Comparison of ENCODE assay signal across 8 cellular contexts in the genomic region with DNA sequence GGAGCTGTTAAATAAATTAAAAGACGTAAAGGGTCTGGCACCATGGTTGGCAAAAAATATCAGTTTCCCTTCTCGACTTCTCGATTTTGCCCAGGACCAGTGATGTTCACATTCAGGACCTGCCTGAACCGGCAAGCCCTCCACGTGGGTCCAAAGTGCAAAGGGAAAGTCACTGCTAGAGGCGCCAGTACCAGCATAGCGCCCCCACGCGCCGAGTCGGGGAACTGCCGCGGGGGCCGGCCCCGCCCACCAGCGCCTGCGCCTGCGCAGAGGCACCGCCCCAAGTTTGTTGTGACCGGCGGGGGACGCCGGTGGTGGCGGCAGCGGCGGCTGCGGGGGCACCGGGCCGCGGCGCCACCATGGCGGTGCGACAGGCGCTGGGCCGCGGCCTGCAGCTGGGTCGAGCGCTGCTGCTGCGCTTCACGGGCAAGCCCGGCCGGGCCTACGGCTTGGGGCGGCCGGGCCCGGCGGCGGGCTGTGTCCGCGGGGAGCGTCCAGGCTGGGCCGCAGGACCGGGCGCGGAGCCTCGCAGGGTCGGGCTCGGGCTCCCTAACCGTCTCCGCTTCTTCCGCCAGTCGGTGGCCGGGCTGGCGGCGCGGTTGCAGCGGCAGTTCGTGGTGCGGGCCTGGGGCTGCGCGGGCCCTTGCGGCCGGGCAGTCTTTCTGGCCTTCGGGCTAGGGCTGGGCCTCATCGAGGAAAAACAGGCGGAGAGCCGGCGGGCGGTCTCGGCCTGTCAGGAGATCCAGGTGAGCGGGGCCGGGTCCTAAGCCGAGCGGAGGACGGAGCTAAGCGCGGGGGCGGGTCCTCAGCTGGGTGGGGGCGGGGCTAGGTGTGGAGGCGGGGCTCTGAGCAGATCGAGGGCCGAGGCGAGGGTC. TPM values are rescaled to one million over a fixed set of nuclear protein-coding genes. Genes with fewer than 3 reads are reported as not detected.
DNase-seq lines count a peak whose midpoint lies in the region; ATAC-seq and TF ChIP-seq lines count a peak whose summit lies in the region.

Gene PINK1 (plus strand): TSS at position 269 of the 875 bp plus-strand sequence. CDS start 91 bp downstream, at position 360.

- peak; percentile 91 for TF ChIP-seq CTCF in AG04450 (IDR thresholded peaks at IDR 0.05; ENCODE audit: low read depth, low read length)
- peak; percentile 97 for TF ChIP-seq CTCF in OCI-LY1 (IDR thresholded peaks at IDR 0.05; ENCODE audit: low read length)
- TF ChIP-seq CTCF in epithelial cell of proximal tubule (conservative IDR thresholded peaks at IDR 0.05; ENCODE audit: low read depth, low read length) = peak; percentile 91
- TF ChIP-seq CTCF in mucosa of descending colon (IDR thresholded peaks at IDR 0.05) = peak; percentile 100

- H4K20me1 ChIP-seq in OCI-LY1 (ENCODE audit: insufficient read depth, low read length) = no peaks in the 10 kb centered on the region

- peaks cover 6% of the 10 kb centered on the region; the same call in 1 of the 2 replicates for H3K36me3 ChIP-seq in HUES48 (ENCODE audit: control insufficient read depth, insufficient read depth, low read length)
- H3K36me3 ChIP-seq in OCI-LY1 (ENCODE audit: insufficient read depth, low read length) = no peaks in the 10 kb centered on the region
- H3K36me3 ChIP-seq in mucosa of descending colon (ENCODE audit: low read depth) = no peaks in the 10 kb centered on the region

- peak within 1 kb of the TSS; percentile 11 for H3K27ac ChIP-seq in AG04450 (ENCODE audit: low read depth, low read length)
- H3K27ac ChIP-seq in HUES48 (ENCODE audit: low read depth, low read length) = peak within 1 kb of the TSS; percentile 86
- H3K27ac ChIP-seq in OCI-LY1 (ENCODE audit: low read depth, low read length, poor library complexity, severe bottlenecking) = no peak within 1 kb of the TSS

- POLR2A ChIA-PET in AG04450 (lab: Yijun Ruan, JAX) = interaction anchor here (0.6 to 1.0 kb wide), 6 partner anchors 16 to 575 kb away, joined by 3 to 6 read pairs (median 4); partner anchors contain the start of gene DDOST

- H3K9me3 ChIP-seq in AG04450 (ENCODE audit: control insufficient read depth, insufficient read depth, low read length) (no peaks in the 10 kb centered on the region), HUES48 (ENCODE audit: control insufficient read depth, insufficient read depth, low read length) (peaks cover 3% of the 10 kb centered on the region), OCI-LY1 (ENCODE audit: low read length) (no peaks in the 10 kb centered on the region), mucosa of descending colon (no peaks in the 10 kb centered on the region)

- H2AFZ ChIP-seq in OCI-LY1 (ENCODE audit: low read length) = peak within 1 kb of the TSS; percentile 89; the same call in 1 of the 2 replicates

- CTCF ChIA-PET in AG04450 (lab: Charles Lee) = interaction anchor here (0.5 to 8.4 kb wide), 44 partner anchors 9 to 1854 kb away, joined by 3 to 116 read pairs (median 4); partner anchors contain the start of genes CDA, DDOST and FAM43B

- no peaks in the 10 kb centered on the region for H3K27me3 ChIP-seq in AG04450 (ENCODE audit: control insufficient read depth, insufficient read depth, low read length)
- peaks cover 3% of the 10 kb centered on the region; the same call in 1 of the 2 replicates for H3K27me3 ChIP-seq in HUES48 (ENCODE audit: control insufficient read depth, insufficient read depth, low read length)
- no peaks in the 10 kb centered on the region for H3K27me3 ChIP-seq in OCI-LY1 (ENCODE audit: insufficient read depth, low read length)

- H3K79me2 ChIP-seq in OCI-LY1 (ENCODE audit: insufficient read depth, low read length) = no peaks in the 10 kb centered on the region

- H3K9me2 ChIP-seq in OCI-LY1 (ENCODE audit: low read depth, low read length) = no peaks in the 10 kb centered on the region

- peak; percentile 75 for ATAC-seq in GM19023 (IDR thresholded peaks at IDR 0.05; ENCODE audit: unreplicated experiment)
- peak; percentile 94 for ATAC-seq in mucosa of descending colon

- peak within 1 kb of the TSS; percentile 95 for H3K4me2 ChIP-seq in OCI-LY1 (ENCODE audit: low read length)

- H3K4me3 ChIP-seq in AG04450 (ENCODE audit: low read depth, low read length) = peak within 1 kb of the TSS; percentile 79
- H3K4me3 ChIP-seq in HUES48 (ENCODE audit: low read depth, low read length) = peak within 1 kb of the TSS; percentile 92
- peak within 1 kb of the TSS; percentile 94 for H3K4me3 ChIP-seq in OCI-LY1 (ENCODE audit: low read depth, low read length, poor library complexity, severe bottlenecking)
- H3K4me3 ChIP-seq in epithelial cell of proximal tubule (ENCODE audit: low read depth, low read length) = peak within 1 kb of the TSS; percentile 87
- peak within 1 kb of the TSS; percentile 97 for H3K4me3 ChIP-seq in mucosa of descending colon

- H3K9ac ChIP-seq in HUES48 (ENCODE audit: low read depth, low read length) (peak within 1 kb of the TSS; percentile 74), OCI-LY1 (ENCODE audit: low read length) (peak within 1 kb of the TSS; percentile 75)

- intact Hi-C loops in mucosa of descending colon (cut with DNase I, micrococcal nuclease) = loop anchor here in 1 of 2 donors (5.0 to 10.0 kb wide), 2 partner anchors 59 to 111 kb away; no protein-coding TSS in a partner anchor

- H3K4me1 ChIP-seq in HUES48 (ENCODE audit: control insufficient read depth, insufficient read depth, low read length) (no peaks in the 10 kb centered on the region), OCI-LY1 (ENCODE audit: insufficient read depth, low read length, severe bottlenecking) (peaks cover 9% of the 10 kb centered on the region), mucosa of descending colon (ENCODE audit: low read depth) (peaks cover 14% of the 10 kb centered on the region)

- no peaks in the 10 kb centered on the region; the same call in 1 of the 2 replicates for H3F3A ChIP-seq in OCI-LY1 (ENCODE audit: insufficient read depth, low read length)

- DNase-seq in AG04450 (ENCODE audit: low read depth, low spot score) = no peak
- peak; percentile 99 for DNase-seq in activated T-cell treated with anti-CD3 and anti-CD28 coated beads, Interleukin-2, amount 50 U/mL, for 1 hour
- no peak for DNase-seq in epithelial cell of proximal tubule (ENCODE audit: low read depth)
- DNase-seq in mucosa of descending colon = peak; percentile 87 to 97 (median 90)
- DNase-seq in stimulated activated CD8-positive, alpha-beta memory T cell treated with anti-CD3 and anti-CD28 coated beads, Interleukin-4, amount 100 ng/mL, for 1 hour (ENCODE audit: low read depth in 2 of 2, low spot score in 1 of 2) = peak; percentile 68 to 76

RNA-seq across cellular contexts. Expression of gene PINK1, which starts in this region (rescaled TPM):
- 43.8 and 49.0 TPM in 2 replicates for polyA plus RNA-seq in AG04450 (2011; rRNA removed)
- 23.5 and 28.5 TPM in 2 replicates for polyA minus RNA-seq in AG04450 (2011; rRNA and poly(A)+ RNA removed)
- total RNA-seq in epithelial cell of proximal tubule (42.4 and 44.3 TPM in 2 replicates), mucosa of descending colon (100 to 1,000 TPM in 2 of 3 donors, 10 to 100 TPM in 1; 75.4 to 141 (median 111) TPM)

Comparison
In these comparisons a context has a peak if more than half of its experiments do, and no peak if none do; other contexts are left out.
1. DNase-seq: peak in activated T-cell treated with anti-CD3 and anti-CD28 coated beads, Interleukin-2, amount 50 U/mL, for 1 hour (single experiment), mucosa of descending colon (3 of 3) and stimulated activated CD8-positive, alpha-beta memory T cell treated with anti-CD3 and anti-CD28 coated beads, Interleukin-4, amount 100 ng/mL, for 1 hour (2 of 2); none in AG04450 (single experiment) and epithelial cell of proximal tubule (single experiment).
2. Peak in every context shown above with its lines, with median percentiles within 50 percentile points of each other: H3K4me3 ChIP-seq and CTCF ChIP-seq.